10 cellular contexts compared by ENCODE assay signal in genomic region chr1:93042134-93042821, GRCh38. TPM values are rescaled to one million over a fixed set of nuclear protein-coding genes. Genes with fewer than 3 reads are reported as not detected.
DNase-seq lines count a peak whose midpoint lies in the region; ATAC-seq, FAIRE-seq and TF ChIP-seq lines count a peak whose summit lies in the region.
"Had no signal": no experiment of that assay in that cellular context is flagged by ENCODE, and none has a peak within 500 bp of the region (broad histone marks: within the 10 kb centered on the region; RNA-seq: fewer than 3 reads in every experiment).

No MANE protein-coding gene starts in this region.

- peak overlapping the region; percentile 95 for H3K27ac Mint-ChIP-seq in activated naive CD8-positive, alpha-beta T cell treated with anti-CD3 and anti-CD28 coated beads, Interleukin-2, amount 10 ng/mL, durations not matched to agents 7 days and 5 days

- H3K4me1 ChIP-seq in DOHH2 (ENCODE audit: control insufficient read depth, low read length): peaks cover 9% of the 10 kb centered on the region
- no peaks in the 10 kb centered on the region for H3K4me1 ChIP-seq in upper lobe of right lung

- H3K27me3 ChIP-seq in DOHH2 (ENCODE audit: control insufficient read depth, low read length) (no peaks in the 10 kb centered on the region), upper lobe of right lung (no peaks in the 10 kb centered on the region)

- no peaks in the 10 kb centered on the region for H3K9me2 ChIP-seq in DOHH2 (replicated peaks; ENCODE audit: control insufficient read depth, low read length)

- TF ChIP-seq CTCF in DOHH2 (IDR thresholded peaks at IDR 0.05; ENCODE audit: low read depth, low read length, poor library complexity, severe bottlenecking) (no peak), upper lobe of right lung (IDR thresholded peaks at IDR 0.05) (no peak)

- no peaks in the 10 kb centered on the region for H3K27me3 Mint-ChIP-seq in activated naive CD8-positive, alpha-beta T cell treated with anti-CD3 and anti-CD28 coated beads, Interleukin-2, amount 10 ng/mL, durations not matched to agents 7 days and 5 days

- H4K20me1 ChIP-seq in DOHH2 (ENCODE audit: control insufficient read depth, insufficient read depth, low read depth, low read length): no peaks in the 10 kb centered on the region

- no peaks in the 10 kb centered on the region for H3K79me2 ChIP-seq in DOHH2 (ENCODE audit: control insufficient read depth, low read length)

- H3K27ac ChIP-seq in DOHH2 (ENCODE audit: low read depth, low read length): no peak overlapping the region
- no peak overlapping the region for H3K27ac ChIP-seq in upper lobe of right lung
- H3K27ac ChIP-seq: HL-60 had no signal

- no peaks in the 10 kb centered on the region for H3F3A ChIP-seq in DOHH2 (ENCODE audit: control insufficient read depth, insufficient read depth)

- H3K4me3 Mint-ChIP-seq in activated naive CD8-positive, alpha-beta T cell treated with anti-CD3 and anti-CD28 coated beads, Interleukin-2, amount 10 ng/mL, durations not matched to agents 7 days and 5 days: peak overlapping the region; percentile 86

- H3K36me3 ChIP-seq in DOHH2 (ENCODE audit: control insufficient read depth, low read length) (no peaks in the 10 kb centered on the region), upper lobe of right lung (no peaks in the 10 kb centered on the region)

- peak; percentile 90 for ATAC-seq in GM19467 (IDR thresholded peaks at IDR 0.05; ENCODE audit: unreplicated experiment)
- ATAC-seq in HG03558 (IDR thresholded peaks at IDR 0.05; ENCODE audit: extremely low read depth, unreplicated experiment): peak; percentile 84
- peak; percentile 98 for ATAC-seq in activated naive CD8-positive, alpha-beta T cell treated with anti-CD3 and anti-CD28 coated beads, Interleukin-2, amount 10 ng/mL, durations not matched to agents 7 days and 5 days (ENCODE audit: low read depth)
- ATAC-seq in upper lobe of right lung: peak; percentile 39

- POLR2A ChIA-PET in activated naive CD8-positive, alpha-beta T cell treated with anti-CD3 and anti-CD28 coated beads, Interleukin-2, amount 10 ng/mL, durations not matched to agents 7 days and 5 days (lab: Charles Lee): interaction anchor here (0.6 to 2.2 kb wide), 9 partner anchors 9 to 868 kb away, joined by 3 to 26 read pairs (median 5); partner anchors contain the start of genes DIPK1A, DR1 and MTF2

- intact Hi-C loops in upper lobe of right lung (cut with DNase I): no loop called here

- H3K9me3 Mint-ChIP-seq in activated naive CD8-positive, alpha-beta T cell treated with anti-CD3 and anti-CD28 coated beads, Interleukin-2, amount 10 ng/mL, durations not matched to agents 7 days and 5 days: no peaks in the 10 kb centered on the region

- H3K36me3 Mint-ChIP-seq in activated naive CD8-positive, alpha-beta T cell treated with anti-CD3 and anti-CD28 coated beads, Interleukin-2, amount 10 ng/mL, durations not matched to agents 7 days and 5 days: no peaks in the 10 kb centered on the region

- H3K4me1 Mint-ChIP-seq in activated naive CD8-positive, alpha-beta T cell treated with anti-CD3 and anti-CD28 coated beads, Interleukin-2, amount 10 ng/mL, durations not matched to agents 7 days and 5 days: peaks cover 23% of the 10 kb centered on the region

- H3K9me3 ChIP-seq in DOHH2 (ENCODE audit: control insufficient read depth, insufficient read depth, low read length): no peaks in the 10 kb centered on the region
- H3K9me3 ChIP-seq in upper lobe of right lung: no peaks in the 10 kb centered on the region

- FAIRE-seq in urothelium cell line (lab: Jason Lieb, UNC): no peak
- FAIRE-seq: endometrium had no signal

- peak; percentile 36 for DNase-seq in activated naive CD8-positive, alpha-beta T cell treated with anti-CD3 and anti-CD28 coated beads, Interleukin-2, amount 10 ng/mL, durations not matched to agents 7 days and 5 days
- DNase-seq in upper lobe of right lung (no peak), RKO (ENCODE audit: low spot score) (no peak), urothelium cell line (ENCODE audit: low spot score) (no peak), NCI-H774 (lab: John Stamatoyannopoulos, UW) (no peak)

- peak overlapping the region; percentile 43 for H3K4me2 ChIP-seq in DOHH2 (ENCODE audit: low read length)

- peak overlapping the region; percentile 23 for H3K4me3 ChIP-seq in DOHH2 (ENCODE audit: low read length)
- no peak overlapping the region for H3K4me3 ChIP-seq in upper lobe of right lung

RNA-seq across cellular contexts. Expression of gene MTF2, which starts 36.8 kb away (rescaled TPM):
- 10 to 100 TPM; 61.6 to 66.8 TPM for total RNA-seq in activated naive CD8-positive, alpha-beta T cell treated with anti-CD3 and anti-CD28 coated beads, Interleukin-2, amount 10 ng/mL, durations not matched to agents 7 days and 5 days
- total RNA-seq in upper lobe of right lung: 26.3 TPM

Comparison
In these comparisons a context has a peak if more than half of its experiments do, and no peak if none do; other contexts are left out.
1. ATAC-seq: peak in every context shown above with its lines; median percentile 98 in activated naive CD8-positive, alpha-beta T cell treated with anti-CD3 and anti-CD28 coated beads, Interleukin-2, amount 10 ng/mL, durations not matched to agents 7 days and 5 days; 90 in GM19467; 84 in HG03558; 39 in upper lobe of right lung.